In genomic region chr11:17386331-17387084, GRCh38 we compare ENCODE assay signal across 8 cellular contexts. TPM values are rescaled to one million over a fixed set of nuclear protein-coding genes. Genes with fewer than 3 reads are reported as not detected.
DNase-seq lines count a peak whose midpoint lies in the region; ATAC-seq and TF ChIP-seq lines count a peak whose summit lies in the region.

No MANE protein-coding gene starts in this region.

- H3K36me3 Mint-ChIP-seq in natural killer cell treated with Interleukin-12 subunit alpha and Interleukin-12 subunit beta and Interleukin-15 and Interleukin-18, amount 100 ng/mL, for 72 hours: no peaks in the 10 kb centered on the region

- peak; percentile 65 for TF ChIP-seq CTCF in HFF-Myc (IDR thresholded peaks at IDR 0.05; ENCODE audit: low read depth, low read length, missing control alignments)

- peaks cover 8 to 10% of the 10 kb centered on the region in 2 donors for H3K4me1 Mint-ChIP-seq in natural killer cell treated with Interleukin-12 subunit alpha and Interleukin-12 subunit beta and Interleukin-15 and Interleukin-18, amount 100 ng/mL, for 72 hours (ENCODE audit: low read depth in 2 of 2)

- H3K9me3 Mint-ChIP-seq in natural killer cell treated with Interleukin-12 subunit alpha and Interleukin-12 subunit beta and Interleukin-15 and Interleukin-18, amount 100 ng/mL, for 72 hours: no peaks in the 10 kb centered on the region

- peak in 1 of 2 donors; percentile 53 for ATAC-seq in natural killer cell treated with Interleukin-12 subunit alpha and Interleukin-12 subunit beta and Interleukin-15 and Interleukin-18, amount 100 ng/mL, for 72 hours

- no peak for TF ChIP-seq POLR2A in erythroblast (IDR thresholded peaks at IDR 0.05; ENCODE audit: low read length)

- H3K27ac Mint-ChIP-seq in natural killer cell treated with Interleukin-12 subunit alpha and Interleukin-12 subunit beta and Interleukin-15 and Interleukin-18, amount 100 ng/mL, for 72 hours: no peak overlapping the region

- DNase-seq in SIG-M5 treated with dmso at 0.1 percent for 504 hours (lab: John Stamatoyannopoulos, UW; ENCODE audit: unreplicated experiment): peak; percentile 74
- DNase-seq in SIG-M5 (lab: John Stamatoyannopoulos, UW): no peak
- no peak for DNase-seq in HFF-Myc (ENCODE audit: extremely low read depth, low read depth)
- peak; percentile 37 for DNase-seq in NCI-H1694 (lab: John Stamatoyannopoulos, UW)
- DNase-seq in activated CD4-positive, alpha-beta T cell treated with anti-CD3 and anti-CD28 coated beads, Interleukin-2, amount 50 U/mL, for 4 hours: peak; percentile 13 to 17
- peak; percentile 40 to 49 for DNase-seq in erythroblast (lab: John Stamatoyannopoulos, UW)
- DNase-seq in natural killer cell treated with Interleukin-12 subunit alpha and Interleukin-12 subunit beta and Interleukin-15 and Interleukin-18, amount 100 ng/mL, for 72 hours (ENCODE audit: low spot score): no peak
- DNase-seq in GM19238 (ENCODE audit: insufficient read length, low spot score): no peak

- H3K4me3 Mint-ChIP-seq in natural killer cell treated with Interleukin-12 subunit alpha and Interleukin-12 subunit beta and Interleukin-15 and Interleukin-18, amount 100 ng/mL, for 72 hours: peak overlapping the region; percentile 20

- peaks cover 4 to 5% of the 10 kb centered on the region in 2 donors for H3K27me3 Mint-ChIP-seq in natural killer cell treated with Interleukin-12 subunit alpha and Interleukin-12 subunit beta and Interleukin-15 and Interleukin-18, amount 100 ng/mL, for 72 hours

- H3K4me3 ChIP-seq in HFF-Myc (replicated peaks; ENCODE audit: low read depth, low read length): no peak overlapping the region

RNA-seq across cellular contexts. Expression of gene KCNJ11, which starts 2.0 kb away (rescaled TPM):
- under 1 TPM in 1 of 2 donors, not detected in 1; 0.75 TPM for total RNA-seq in natural killer cell treated with Interleukin-12 subunit alpha and Interleukin-12 subunit beta and Interleukin-15 and Interleukin-18, amount 100 ng/mL, for 72 hours

RNA-seq across cellular contexts. Expression of gene NCR3LG1, which starts 34.9 kb away (rescaled TPM):
- total RNA-seq in natural killer cell treated with Interleukin-12 subunit alpha and Interleukin-12 subunit beta and Interleukin-15 and Interleukin-18, amount 100 ng/mL, for 72 hours: 1 to 10 TPM in 1 of 2 donors, under 1 TPM in 1; 0.70 to 1.4 TPM

Comparison
In these comparisons a context has a peak if more than half of its experiments do, and no peak if none do; other contexts are left out.
1. DNase-seq: peak in SIG-M5 treated with dmso at 0.1 percent for 504 hours (single experiment), NCI-H1694 (single experiment), activated CD4-positive, alpha-beta T cell treated with anti-CD3 and anti-CD28 coated beads, Interleukin-2, amount 50 U/mL, for 4 hours (2 of 2) and erythroblast (2 of 2); none in SIG-M5 (single experiment), HFF-Myc (single experiment), natural killer cell treated with Interleukin-12 subunit alpha and Interleukin-12 subunit beta and Interleukin-15 and Interleukin-18, amount 100 ng/mL, for 72 hours (single experiment) and GM19238 (single experiment).